In the genomic region with DNA sequence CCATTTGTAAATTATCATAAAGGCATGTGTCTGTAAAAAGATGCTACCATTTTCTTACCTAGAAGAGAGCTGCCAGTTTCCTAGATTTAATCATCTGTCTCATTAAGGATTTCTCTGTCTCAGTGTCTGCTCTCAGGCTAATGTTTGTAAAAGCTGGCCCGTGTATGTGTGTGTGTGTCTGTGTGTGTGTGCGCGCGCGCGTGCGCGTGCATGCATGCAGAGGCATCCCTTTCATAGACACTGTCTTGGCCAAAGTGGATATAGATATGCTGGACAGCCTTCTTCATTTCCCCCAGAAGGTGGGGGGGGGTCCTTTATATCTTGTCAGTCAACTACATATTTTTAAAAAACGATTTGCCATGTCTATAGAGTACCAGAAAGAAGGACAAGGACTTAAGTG, we compare ENCODE assay signal across 20 cellular contexts. TPM values are rescaled to one million over a fixed set of nuclear protein-coding genes. Genes with fewer than 3 reads are reported as not detected.
DNase-seq lines count a peak whose midpoint lies in the region; ATAC-seq and TF ChIP-seq lines count a peak whose summit lies in the region.
"Had no signal": no experiment of that assay in that cellular context is flagged by ENCODE, and none has a peak within 500 bp of the region (broad histone marks: within the 10 kb centered on the region; RNA-seq: fewer than 3 reads in every experiment).

No MANE protein-coding gene starts in this region.

- POLR2A ChIA-PET in activated B cell treated with CpG ODN at 0.5 μM for 24 hours (lab: Charles Lee): interaction anchor here (0.6 to 6.0 kb wide), 7 partner anchors 11 to 152 kb away, joined by 3 to 93 read pairs (median 5); no protein-coding TSS in a partner anchor

- intact Hi-C loops in activated B cell treated with CpG ODN at 0.5 μM for 24 hours (cut with micrococcal nuclease) (no loop called here), sciatic nerve (cut with DNase I) (no loop called here), colonic mucosa (cut with DNase I) (no loop called here)

- H3K27ac ChIP-seq in colonic mucosa: no peak overlapping the region
- H3K27ac ChIP-seq: SK-N-MC had no signal

- H3K9me3 ChIP-seq in colonic mucosa: no peaks in the 10 kb centered on the region

- no peak overlapping the region for H3K4me3 ChIP-seq in colonic mucosa
- H3K4me3 ChIP-seq: SK-N-MC had no signal

- peaks cover 5% of the 10 kb centered on the region for H3K9me3 Mint-ChIP-seq in activated naive CD4-positive, alpha-beta T cell treated with anti-CD3 and anti-CD28 coated beads, Interleukin-2, amount 50 U/mL, for 24 hours
- peaks cover 0 to 2% (median 0%) of the 10 kb centered on the region in 3 donors for H3K9me3 Mint-ChIP-seq in IgD-negative memory B cell
- peaks cover 5% of the 10 kb centered on the region for H3K9me3 Mint-ChIP-seq in activated B cell treated with CpG ODN at 0.5 μM for 24 hours
- H3K9me3 Mint-ChIP-seq in activated naive CD8-positive, alpha-beta T cell treated with anti-CD3 and anti-CD28 coated beads for 36 hours: no peaks in the 10 kb centered on the region

- TF ChIP-seq CTCF in activated B cell treated with CpG ODN at 0.5 μM for 24 hours (IDR thresholded peaks at IDR 0.05): no peak
- no peak for TF ChIP-seq CTCF in colonic mucosa (IDR thresholded peaks at IDR 0.05)

- no peaks in the 10 kb centered on the region for H3K27me3 Mint-ChIP-seq in activated naive CD4-positive, alpha-beta T cell treated with anti-CD3 and anti-CD28 coated beads, Interleukin-2, amount 50 U/mL, for 24 hours
- H3K27me3 Mint-ChIP-seq in IgD-negative memory B cell: no peaks in the 10 kb centered on the region
- H3K27me3 Mint-ChIP-seq in activated B cell treated with CpG ODN at 0.5 μM for 24 hours: no peaks in the 10 kb centered on the region
- H3K27me3 Mint-ChIP-seq in activated naive CD8-positive, alpha-beta T cell treated with anti-CD3 and anti-CD28 coated beads for 36 hours: no peaks in the 10 kb centered on the region

- DNase-seq in activated naive CD4-positive, alpha-beta T cell treated with anti-CD3 and anti-CD28 coated beads, Interleukin-2, amount 50 U/mL, for 16 hours: no peak
- DNase-seq in activated B cell treated with CpG ODN at 0.5 μM for 24 hours (no peak), sciatic nerve (ENCODE audit: low spot score) (no peak), colonic mucosa (no peak)
- no peak for DNase-seq in activated CD4-positive, alpha-beta T cell treated with anti-CD3 and anti-CD28 coated beads, Interleukin-2, amount 50 U/mL, for 4 hours
- no peak for DNase-seq in activated naive CD8-positive, alpha-beta T cell treated with anti-CD3 and anti-CD28 coated beads for 36 hours
- DNase-seq: 8988T, DMS79, GOT3, HCEC 1CT, KG1, NCI-H1105, NCI-H146, NCI-H2029, NCI-H345, NCI-H82, SHP77 had no signal

- H3K4me3 Mint-ChIP-seq in activated naive CD4-positive, alpha-beta T cell treated with anti-CD3 and anti-CD28 coated beads, Interleukin-2, amount 50 U/mL, for 24 hours: no peak overlapping the region
- H3K4me3 Mint-ChIP-seq in IgD-negative memory B cell (peak overlapping the region in 3 of 4 donors; percentile 60 to 85 (median 66)), activated B cell treated with CpG ODN at 0.5 μM for 24 hours (peak overlapping the region; percentile 42)
- no peak overlapping the region for H3K4me3 Mint-ChIP-seq in activated naive CD8-positive, alpha-beta T cell treated with anti-CD3 and anti-CD28 coated beads for 36 hours

- H3K27me3 ChIP-seq in colonic mucosa: no peaks in the 10 kb centered on the region

- H3K36me3 ChIP-seq in colonic mucosa: no peaks in the 10 kb centered on the region

- peaks cover 35% of the 10 kb centered on the region for H3K36me3 Mint-ChIP-seq in activated naive CD4-positive, alpha-beta T cell treated with anti-CD3 and anti-CD28 coated beads, Interleukin-2, amount 50 U/mL, for 24 hours
- H3K36me3 Mint-ChIP-seq in IgD-negative memory B cell: peaks cover 13% of the 10 kb centered on the region
- peaks cover 56% of the 10 kb centered on the region for H3K36me3 Mint-ChIP-seq in activated B cell treated with CpG ODN at 0.5 μM for 24 hours (ENCODE audit: low read depth)
- H3K36me3 Mint-ChIP-seq in activated naive CD8-positive, alpha-beta T cell treated with anti-CD3 and anti-CD28 coated beads for 36 hours: peaks cover 36% of the 10 kb centered on the region

- peaks cover 67% of the 10 kb centered on the region for H3K4me1 Mint-ChIP-seq in activated naive CD4-positive, alpha-beta T cell treated with anti-CD3 and anti-CD28 coated beads, Interleukin-2, amount 50 U/mL, for 24 hours
- H3K4me1 Mint-ChIP-seq in IgD-negative memory B cell: peaks cover 65 to 80% (median 71%) of the 10 kb centered on the region in 3 donors
- H3K4me1 Mint-ChIP-seq in activated B cell treated with CpG ODN at 0.5 μM for 24 hours: peaks cover 98% of the 10 kb centered on the region
- peaks cover 50% of the 10 kb centered on the region for H3K4me1 Mint-ChIP-seq in activated naive CD8-positive, alpha-beta T cell treated with anti-CD3 and anti-CD28 coated beads for 36 hours

- CTCF ChIA-PET in activated B cell treated with CpG ODN at 0.5 μM for 24 hours (lab: Charles Lee): interaction anchor here (0.8 to 3.7 kb wide), 3 partner anchors 10 to 139 kb away, joined by 3 to 27 read pairs (median 23); no protein-coding TSS in a partner anchor

- ATAC-seq in activated B cell treated with CpG ODN at 0.5 μM for 24 hours (ENCODE audit: low read depth): no peak
- ATAC-seq in sciatic nerve: peak; percentile 26

- no peak overlapping the region for H3K9ac ChIP-seq in colonic mucosa (ENCODE audit: low read depth in 2 of 2, low read length in 2 of 2)

- no peaks in the 10 kb centered on the region for H3K4me1 ChIP-seq in colonic mucosa

- peak overlapping the region; percentile 14 for H3K27ac Mint-ChIP-seq in activated naive CD4-positive, alpha-beta T cell treated with anti-CD3 and anti-CD28 coated beads, Interleukin-2, amount 50 U/mL, for 24 hours
- H3K27ac Mint-ChIP-seq in IgD-negative memory B cell (peak overlapping the region; percentile 54 to 91 (median 84)), activated B cell treated with CpG ODN at 0.5 μM for 24 hours (peak overlapping the region; percentile 94)
- H3K27ac Mint-ChIP-seq in activated naive CD8-positive, alpha-beta T cell treated with anti-CD3 and anti-CD28 coated beads for 36 hours: no peak overlapping the region

RNA-seq across cellular contexts. Expression of a gene that starts 19.0 kb away (rescaled TPM):
- 14.0 TPM for polyA plus RNA-seq in IgD-negative memory B cell
- 66.7 and 69.0 TPM in 2 replicates for total RNA-seq in activated B cell treated with CpG ODN at 0.5 μM for 24 hours
- total RNA-seq in sciatic nerve: 49.6 TPM
- total RNA-seq in colonic mucosa: 10 to 100 TPM; 61.7 to 63.2 TPM
- total RNA-seq in activated naive CD8-positive, alpha-beta T cell treated with anti-CD3 and anti-CD28 coated beads for 36 hours: 10 to 100 TPM; 34.0 to 34.5 TPM

Comparison
In these comparisons a context has a peak if more than half of its experiments do, and no peak if none do; other contexts are left out.
1. H3K4me3 Mint-ChIP-seq: peak in IgD-negative memory B cell (3 of 4) and activated B cell treated with CpG ODN at 0.5 μM for 24 hours (single experiment); none in activated naive CD4-positive, alpha-beta T cell treated with anti-CD3 and anti-CD28 coated beads, Interleukin-2, amount 50 U/mL, for 24 hours (single experiment) and activated naive CD8-positive, alpha-beta T cell treated with anti-CD3 and anti-CD28 coated beads for 36 hours (single experiment).